Comparison of ENCODE assay signal across 28 cellular contexts in genomic region chr22:20281891-20282290, GRCh38.
"Had no signal": no experiment of that assay in that cellular context is flagged by ENCODE, and none has a peak within 500 bp of the region (broad histone marks: within the 10 kb centered on the region; RNA-seq: fewer than 3 reads in every experiment).

No MANE protein-coding gene starts in this region.

- H3K27ac ChIP-seq: ovary, parathyroid adenoma, psoas muscle, right lobe of liver, sigmoid colon, stomach, thoracic aorta, thyroid gland, tibial nerve, upper lobe of left lung, vagina had no signal

- H3K9me3 ChIP-seq: ovary, psoas muscle, right lobe of liver, sigmoid colon, stomach, thoracic aorta, thyroid gland, tibial nerve, upper lobe of left lung, vagina had no signal

- H2AFZ ChIP-seq: parathyroid adenoma had no signal

- H3K27me3 ChIP-seq: ovary, right lobe of liver, sigmoid colon, thyroid gland, tibial nerve, upper lobe of left lung, vagina had no signal

- H3K4me1 ChIP-seq: parathyroid adenoma, psoas muscle, right lobe of liver, sigmoid colon, stomach, thyroid gland, tibial nerve, upper lobe of left lung, vagina had no signal

- H3K36me3 ChIP-seq: ovary, right lobe of liver, sigmoid colon, stomach, thoracic aorta, thyroid gland, tibial nerve, upper lobe of left lung, vagina had no signal

- H3K9me3 Mint-ChIP-seq: natural killer cell; nephron; stimulated activated effector memory CD8-positive, alpha-beta T cell treated with anti-CD3 and anti-CD28 coated beads, Interleukin-12 subunit alpha, Interleukin-12 subunit beta, amount 100 ng/mL, for 72 hours; stimulated activated naive B cell treated with anti-CD40 and anti-IgM and Interleukin-4, amounts not matched to agents 10 μg/mL and 1 μg/mL and 100 μg/mL, for 72 hours; stimulated activated naive CD8-positive, alpha-beta T cell treated with anti-CD3 and anti-CD28 coated beads, Interleukin-15, Interleukin-2, amounts not matched to agents 100 ng/mL and 50 ng/mL, for 24 hours had no signal

- H3K4me3 Mint-ChIP-seq: naive thymus-derived CD4-positive, alpha-beta T cell; natural killer cell; nephron; stimulated activated effector memory CD8-positive, alpha-beta T cell treated with anti-CD3 and anti-CD28 coated beads, Interleukin-12 subunit alpha, Interleukin-12 subunit beta, amount 100 ng/mL, for 72 hours; stimulated activated naive B cell treated with anti-CD40 and anti-IgM and Interleukin-4, amounts not matched to agents 10 μg/mL and 1 μg/mL and 100 μg/mL, for 72 hours; stimulated activated naive CD8-positive, alpha-beta T cell treated with anti-CD3 and anti-CD28 coated beads, Interleukin-15, Interleukin-2, amounts not matched to agents 100 ng/mL and 50 ng/mL, for 24 hours had no signal

- H3K36me3 Mint-ChIP-seq: naive thymus-derived CD4-positive, alpha-beta T cell; natural killer cell; stimulated activated effector memory CD8-positive, alpha-beta T cell treated with anti-CD3 and anti-CD28 coated beads, Interleukin-12 subunit alpha, Interleukin-12 subunit beta, amount 100 ng/mL, for 72 hours; stimulated activated naive B cell treated with anti-CD40 and anti-IgM and Interleukin-4, amounts not matched to agents 10 μg/mL and 1 μg/mL and 100 μg/mL, for 72 hours had no signal

- H3K27ac Mint-ChIP-seq: naive thymus-derived CD4-positive, alpha-beta T cell; natural killer cell; nephron; progenitor cell of endocrine pancreas; stimulated activated effector memory CD8-positive, alpha-beta T cell treated with anti-CD3 and anti-CD28 coated beads, Interleukin-12 subunit alpha, Interleukin-12 subunit beta, amount 100 ng/mL, for 72 hours; stimulated activated naive B cell treated with anti-CD40 and anti-IgM and Interleukin-4, amounts not matched to agents 10 μg/mL and 1 μg/mL and 100 μg/mL, for 72 hours; stimulated activated naive CD8-positive, alpha-beta T cell treated with anti-CD3 and anti-CD28 coated beads, Interleukin-15, Interleukin-2, amounts not matched to agents 100 ng/mL and 50 ng/mL, for 24 hours had no signal

- FAIRE-seq: small intestine had no signal

- H3K27me3 Mint-ChIP-seq: naive thymus-derived CD4-positive, alpha-beta T cell; stimulated activated naive B cell treated with anti-CD40 and anti-IgM and Interleukin-4, amounts not matched to agents 10 μg/mL and 1 μg/mL and 100 μg/mL, for 72 hours; stimulated activated naive CD8-positive, alpha-beta T cell treated with anti-CD3 and anti-CD28 coated beads, Interleukin-15, Interleukin-2, amounts not matched to agents 100 ng/mL and 50 ng/mL, for 24 hours had no signal

- DNase-seq: naive thymus-derived CD4-positive, alpha-beta T cell; natural killer cell; occipital lobe; ovary; posterior cingulate gyrus; psoas muscle; right cardiac atrium; right lobe of liver; sigmoid colon; small intestine; stimulated activated CD4-positive, alpha-beta T cell treated with anti-CD3 and anti-CD28 coated beads, Interleukin-15, amount 100 ng/mL, for 24 hours; stimulated activated CD4-positive, alpha-beta T cell treated with anti-CD3 and anti-CD28 coated beads, Interleukin-2, amount 100 ng/mL, for 24 hours; stimulated activated CD4-positive, alpha-beta T cell treated with anti-CD3 and anti-CD28 coated beads, Interleukin-2, amount 100 ng/mL, for 48 hours; stimulated activated CD4-positive, alpha-beta T cell treated with anti-CD3 and anti-CD28 coated beads, Interleukin-4, amount 100 ng/mL, for 24 hours; stimulated activated naive B cell treated with anti-CD40 and anti-IgM and Interleukin-4, amounts not matched to agents 10 μg/mL and 1 μg/mL and 100 μg/mL, for 72 hours; stimulated activated naive CD4-positive, alpha-beta T cell treated with Interleukin-2 at 50 U/mL for 16 hours; stomach; thyroid gland; trophoblast cell had no signal

- H3K4me1 Mint-ChIP-seq: naive thymus-derived CD4-positive, alpha-beta T cell; nephron had no signal

- H3K9ac ChIP-seq: parathyroid adenoma had no signal

- H3K4me3 ChIP-seq: ovary, psoas muscle, right lobe of liver, sigmoid colon, stomach, thoracic aorta, thyroid gland, tibial nerve, upper lobe of left lung, vagina had no signal
